In the genomic region with DNA sequence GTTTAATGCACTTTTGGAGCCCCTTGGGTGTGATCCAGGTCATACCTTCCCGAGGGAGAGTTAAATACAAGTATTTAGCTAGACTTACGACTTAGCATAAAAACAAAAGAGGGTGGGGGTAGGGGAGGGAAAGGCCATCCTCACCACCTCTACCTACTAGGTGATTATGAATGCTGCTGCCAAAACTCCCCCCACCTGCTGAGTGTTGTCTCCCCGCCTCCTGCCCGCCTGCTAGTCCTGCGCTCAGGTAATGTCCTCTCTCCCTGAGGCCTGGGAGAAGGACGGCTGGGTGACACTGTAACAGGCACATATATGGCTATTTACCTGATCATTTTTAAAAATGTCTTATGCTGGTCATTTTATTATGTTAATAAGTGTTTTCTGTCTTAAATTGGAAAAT, we compare ENCODE assay signal across 19 cellular contexts. TPM values are rescaled to one million over a fixed set of nuclear protein-coding genes. Genes with fewer than 3 reads are reported as not detected.
"Had no signal": no experiment of that assay in that cellular context is flagged by ENCODE, and none has a peak within 500 bp of the region (broad histone marks: within the 10 kb centered on the region; RNA-seq: fewer than 3 reads in every experiment).

No MANE protein-coding gene starts in this region.

- ATAC-seq: activated T-helper 17 cell treated with anti-CD3 and anti-CD28 coated beads, Interleukin-2, amount 50 U/mL, for 72 hours; effector memory CD8-positive, alpha-beta T cell; stimulated activated naive B cell treated with anti-CD40 and anti-IgM and Interleukin-4, amounts not matched to agents 10 μg/mL and 1 μg/mL and 100 μg/mL, for 72 hours had no signal

- H3K36me3 ChIP-seq: cardiac muscle cell, left ventricle myocardium inferior, thyroid gland had no signal

- H3K9me3 ChIP-seq: left ventricle myocardium inferior, thyroid gland had no signal

- DNase-seq: activated CD4-positive, alpha-beta memory T cell treated with anti-CD3 and anti-CD28 coated beads, Interleukin-2, amount 10 ng/mL, durations not matched to agents 7 days and 5 days; activated CD4-positive, alpha-beta T cell treated with anti-CD3 and anti-CD28 coated beads for 48 hours; activated CD4-positive, CD25-positive, alpha-beta regulatory T cell; activated naive CD4-positive, alpha-beta T cell; activated naive CD8-positive, alpha-beta T cell treated with anti-CD3 and anti-CD28 coated beads, Interleukin-2, amount 10 ng/mL, durations not matched to agents 7 days and 5 days; activated T-cell treated with anti-CD3 and anti-CD28 coated beads, Interleukin-2, amount 50 U/mL, for 1 hour; amygdala; dermis blood vessel endothelial cell; effector memory CD8-positive, alpha-beta T cell; foreskin fibroblast; kidney glomerular epithelial cell; left ventricle myocardium inferior; mammary epithelial cell; midbrain; nephron progenitor cell; stimulated activated naive B cell treated with anti-CD40 and anti-IgM and Interleukin-4, amounts not matched to agents 10 μg/mL and 1 μg/mL and 100 μg/mL, for 72 hours had no signal

- H3K27ac ChIP-seq: cardiac muscle cell, left ventricle myocardium inferior, thyroid gland had no signal

- H3K4me3 ChIP-seq: cardiac muscle cell, left ventricle myocardium inferior, thyroid gland had no signal

- H3K27me3 ChIP-seq: cardiac muscle cell, thyroid gland had no signal

RNA-seq across cellular contexts. Expression of a gene that starts 3.0 kb away (rescaled TPM):
- total RNA-seq: activated CD4-positive, alpha-beta memory T cell treated with anti-CD3 and anti-CD28 coated beads, Interleukin-2, amount 10 ng/mL, durations not matched to agents 7 days and 5 days; activated naive CD8-positive, alpha-beta T cell treated with anti-CD3 and anti-CD28 coated beads, Interleukin-2, amount 10 ng/mL, durations not matched to agents 7 days and 5 days; activated T-helper 17 cell treated with anti-CD3 and anti-CD28 coated beads, Interleukin-2, amount 50 U/mL, for 72 hours had no signal
